Comparison of ENCODE assay signal across 3 cellular contexts in genomic region chr18:22691988-22692710, GRCh38.
TF ChIP-seq lines count a peak whose summit lies in the region.

No MANE protein-coding gene starts in this region.

TF ChIP-seq in IMR-90, 13 proteins besides CTCF, POLR2A, EP300 and RAD21:
- peak; percentile 88 for TF ChIP-seq CEBPB (IDR thresholded peaks at IDR 0.05; ENCODE audit: low read depth, low read length)
- 0 out of 2 replicates have a peak, but pooled peaks have one; percentile 21 for TF ChIP-seq FOS (IDR thresholded peaks at IDR 0.05; ENCODE audit: low read depth, low read length)
- peak; percentile 90 for TF ChIP-seq MAFK (IDR thresholded peaks at IDR 0.05; ENCODE audit: low read depth, low read length)
- TF ChIP-seq CHD1 (IDR thresholded peaks at IDR 0.05; ENCODE audit: low read depth, low read length): no peak

TF ChIP-seq in GM12878, 131 proteins besides CTCF, POLR2A, EP300 and RAD21:
- no peak for TF ChIP-seq PBX3 (IDR thresholded peaks at IDR 0.05; ENCODE audit: insufficient replicate concordance, low read depth, low read length)
- TF ChIP-seq SPI1 (IDR thresholded peaks at IDR 0.05; ENCODE audit: borderline replicate concordance, insufficient read depth, low read depth, low read length): peak; percentile 10; the same call in 1 of the 2 replicates

TF ChIP-seq in WTC11, 78 proteins besides CTCF, POLR2A, EP300 and RAD21:
- TF ChIP-seq AR (CRISPR knock-in tag; IDR thresholded peaks at IDR 0.05): no peak
- no peak for TF ChIP-seq JUN (CRISPR knock-in tag; IDR thresholded peaks at IDR 0.05)
- no peak for TF ChIP-seq ATF1 (CRISPR knock-in tag; IDR thresholded peaks at IDR 0.05)
- no peak for TF ChIP-seq SOX15 (CRISPR knock-in tag; IDR thresholded peaks at IDR 0.05)
- TF ChIP-seq KAT7 (CRISPR knock-in tag; IDR thresholded peaks at IDR 0.05; ENCODE audit: borderline replicate concordance): no peak
- no peak for TF ChIP-seq ZNF512 (CRISPR knock-in tag; IDR thresholded peaks at IDR 0.05; ENCODE audit: borderline replicate concordance)
- TF ChIP-seq ZNF281 (CRISPR knock-in tag; IDR thresholded peaks at IDR 0.05): no peak
- no peak for TF ChIP-seq HMGXB4 (CRISPR knock-in tag; IDR thresholded peaks at IDR 0.05)
- TF ChIP-seq FOXJ3 (CRISPR knock-in tag; IDR thresholded peaks at IDR 0.05; ENCODE audit: borderline replicate concordance): no peak
- TF ChIP-seq CDX4 (CRISPR knock-in tag; IDR thresholded peaks at IDR 0.05; ENCODE audit: borderline replicate concordance): no peak
- no peak for TF ChIP-seq ZNF219 (CRISPR knock-in tag; IDR thresholded peaks at IDR 0.05; ENCODE audit: borderline replicate concordance)
- no peak for TF ChIP-seq ESRRA (CRISPR knock-in tag; IDR thresholded peaks at IDR 0.05; ENCODE audit: borderline replicate concordance)
- no peak for TF ChIP-seq PREB (CRISPR knock-in tag; IDR thresholded peaks at IDR 0.05; ENCODE audit: borderline replicate concordance)
- TF ChIP-seq ATF2 (CRISPR knock-in tag; IDR thresholded peaks at IDR 0.05; ENCODE audit: borderline replicate concordance, low read depth): no peak
- no peak for TF ChIP-seq NFE2L1 (CRISPR knock-in tag; IDR thresholded peaks at IDR 0.05)
